In genomic region chr11:69644071-69644961, GRCh38 we compare ENCODE assay signal across 1 cellular context.
TF ChIP-seq lines count a peak whose summit lies in the region.

No MANE protein-coding gene starts in this region.

TF ChIP-seq in HepG2, 621 proteins besides CTCF, POLR2A, EP300 and RAD21 (continued from another document and continues in another):
- TF ChIP-seq KDM4B (CRISPR knock-in tag; IDR thresholded peaks at IDR 0.05), result peak; percentile 80; the same call in 1 of the 2 replicates
- TF ChIP-seq MTA3 (CRISPR knock-in tag; IDR thresholded peaks at IDR 0.05), result no peak
- no peak for TF ChIP-seq POLR2G (IDR thresholded peaks at IDR 0.05; ENCODE audit: low read depth, low read length)
- TF ChIP-seq ZNF225 (CRISPR knock-in tag; IDR thresholded peaks at IDR 0.05), result no peak
- TF ChIP-seq ZNF124 (CRISPR knock-in tag; IDR thresholded peaks at IDR 0.05), result no peak; the same call in 1 of the 2 replicates
- peak; percentile 76 for TF ChIP-seq HDAC2 (CRISPR knock-in tag; IDR thresholded peaks at IDR 0.05)
- no peak for TF ChIP-seq GRHL1 (CRISPR knock-in tag; conservative IDR thresholded peaks at IDR 0.05)
- no peak for TF ChIP-seq HNF4G (IDR thresholded peaks at IDR 0.05; ENCODE audit: borderline replicate concordance, low read depth, low read length)
- TF ChIP-seq HNF4G (CRISPR knock-in tag; IDR thresholded peaks at IDR 0.05; ENCODE audit: borderline replicate concordance, low read depth), result 0 out of 2 replicates have a peak, but pooled peaks have one; percentile 45
- TF ChIP-seq CHCHD3 (CRISPR knock-in tag; IDR thresholded peaks at IDR 0.05), result 0 out of 2 replicates have a peak, but pooled peaks have one; percentile 34
- peak; percentile 87; the same call in 1 of the 2 replicates for TF ChIP-seq TFAP4 (IDR thresholded peaks at IDR 0.05; ENCODE audit: borderline replicate concordance, low read depth)
- no peak for TF ChIP-seq SMARCC2 (IDR thresholded peaks at IDR 0.05)
- no peak; the same call in 1 of the 2 replicates for TF ChIP-seq KMT2B (CRISPR knock-in tag; IDR thresholded peaks at IDR 0.05)
- no peak for TF ChIP-seq TAF15 (IDR thresholded peaks at IDR 0.05; ENCODE audit: low read depth, low read length, poor library complexity, severe bottlenecking)
- TF ChIP-seq CCDC6 (CRISPR knock-in tag; IDR thresholded peaks at IDR 0.05), result 0 out of 2 replicates have a peak, but pooled peaks have one; percentile 56
- peak; percentile 77 for TF ChIP-seq TFDP2 (CRISPR knock-in tag; IDR thresholded peaks at IDR 0.05)
- no peak for TF ChIP-seq IRX3 (CRISPR knock-in tag; IDR thresholded peaks at IDR 0.05; ENCODE audit: borderline replicate concordance, low read depth)
- TF ChIP-seq PBX3 (CRISPR knock-in tag; IDR thresholded peaks at IDR 0.05; ENCODE audit: borderline replicate concordance), result no peak
- no peak for TF ChIP-seq ZNF672 (CRISPR knock-in tag; IDR thresholded peaks at IDR 0.05)
- TF ChIP-seq ZIK1 (CRISPR knock-in tag; IDR thresholded peaks at IDR 0.05; ENCODE audit: borderline replicate concordance, low read depth), result peak; percentile 67; the same call in 1 of the 2 replicates
- no peak for TF ChIP-seq SYNCRIP (IDR thresholded peaks at IDR 0.05; ENCODE audit: insufficient read depth, low read depth, low read length)
- TF ChIP-seq ZNF224 (CRISPR knock-in tag; IDR thresholded peaks at IDR 0.05), result no peak
- peak; percentile 42 for TF ChIP-seq MED8 (CRISPR knock-in tag; IDR thresholded peaks at IDR 0.05; ENCODE audit: insufficient replicate concordance)
- peak; percentile 63 for TF ChIP-seq ZNF407 (CRISPR knock-in tag; IDR thresholded peaks at IDR 0.05; ENCODE audit: not compliant biosample characterization)
- no peak for TF ChIP-seq DMTF1 (CRISPR knock-in tag; IDR thresholded peaks at IDR 0.05)
- TF ChIP-seq LCORL (IDR thresholded peaks at IDR 0.05), result no peak
- TF ChIP-seq LCORL (CRISPR knock-in tag; IDR thresholded peaks at IDR 0.05), result peak; percentile 84
- peak; percentile 63; the same call in 1 of the 2 replicates for TF ChIP-seq ERF (CRISPR knock-in tag; IDR thresholded peaks at IDR 0.05)
- TF ChIP-seq HMGXB4 (CRISPR knock-in tag; IDR thresholded peaks at IDR 0.05; ENCODE audit: borderline replicate concordance in 1 of 2, low read depth in 1 of 2), result peak; percentile 79 to 80
- no peak for TF ChIP-seq NFE2L2 (IDR thresholded peaks at IDR 0.05; ENCODE audit: low read length)
- TF ChIP-seq ZNF891 (CRISPR knock-in tag; IDR thresholded peaks at IDR 0.05), result no peak
- no peak for TF ChIP-seq THAP7 (CRISPR knock-in tag; IDR thresholded peaks at IDR 0.05)
- TF ChIP-seq FOXA1 (IDR thresholded peaks at IDR 0.05), result no peak
- TF ChIP-seq FOXA1 (CRISPR knock-in tag; IDR thresholded peaks at IDR 0.05), result no peak
- no peak for TF ChIP-seq FOXA3 (CRISPR knock-in tag; IDR thresholded peaks at IDR 0.05)
- peak; percentile 43; the same call in 1 of the 2 replicates for TF ChIP-seq ZNF639 (CRISPR knock-in tag; conservative IDR thresholded peaks at IDR 0.05)
- peak; percentile 74 for TF ChIP-seq IKZF4 (CRISPR knock-in tag; IDR thresholded peaks at IDR 0.05; ENCODE audit: borderline replicate concordance, low read depth, not compliant biosample characterization)
- peak; percentile 81 for TF ChIP-seq MYPOP (CRISPR knock-in tag; IDR thresholded peaks at IDR 0.05)
- TF ChIP-seq MEIS2 (CRISPR knock-in tag; IDR thresholded peaks at IDR 0.05), result peak; percentile 43; the same call in 1 of the 2 replicates
- peak; percentile 82 for TF ChIP-seq GATAD2A (CRISPR knock-in tag; IDR thresholded peaks at IDR 0.05)
- TF ChIP-seq ZNF432 (CRISPR knock-in tag; IDR thresholded peaks at IDR 0.05; ENCODE audit: borderline replicate concordance), result no peak
- TF ChIP-seq RNF2 (conservative IDR thresholded peaks at IDR 0.05; ENCODE audit: low read depth), result peak; percentile 47; the same call in 1 of the 2 replicates
